ENCODE assay signal across 19 cellular contexts in genomic region chr9:70452365-70452764, GRCh38. TPM values are rescaled to one million over a fixed set of nuclear protein-coding genes. Genes with fewer than 3 reads are reported as not detected.
DNase-seq lines count a peak whose midpoint lies in the region; ATAC-seq and TF ChIP-seq lines count a peak whose summit lies in the region.
"Had no signal": no experiment of that assay in that cellular context is flagged by ENCODE, and none has a peak within 500 bp of the region (broad histone marks: within the 10 kb centered on the region; RNA-seq: fewer than 3 reads in every experiment).

No MANE protein-coding gene starts in this region.

- ATAC-seq in left ventricle myocardium superior, result peak; percentile 66
- ATAC-seq in gastrocnemius medialis, result peak; percentile 81 to 93
- ATAC-seq: CD8-positive, alpha-beta T cell; GM12878 had no signal

- no peak for TF ChIP-seq CTCF in right atrium auricular region (IDR thresholded peaks at IDR 0.05)
- no peak for TF ChIP-seq CTCF in gastrocnemius medialis (IDR thresholded peaks at IDR 0.05 in 4 of 5, conservative IDR thresholded peaks at IDR 0.05 in 1 of 5)

- H3K9me3 ChIP-seq in right atrium auricular region (no peaks in the 10 kb centered on the region), gastrocnemius medialis (no peaks in the 10 kb centered on the region)
- H3K9me3 ChIP-seq: BLaER1, Caco-2 had no signal

- no peaks in the 10 kb centered on the region for H3K27me3 ChIP-seq in right atrium auricular region
- H3K27me3 ChIP-seq in gastrocnemius medialis, result no peaks in the 10 kb centered on the region
- H3K27me3 ChIP-seq: BLaER1 had no signal

- peaks cover 0 to 10% of the 10 kb centered on the region in 2 donors for H3K4me1 ChIP-seq in right atrium auricular region
- H3K4me1 ChIP-seq in gastrocnemius medialis, result peaks cover 0 to 20% of the 10 kb centered on the region in 2 donors
- H3K4me1 ChIP-seq: BLaER1, Caco-2 had no signal

- in situ Hi-C loops in gastrocnemius medialis (cut with MboI; ENCODE audit: low sequenced_read_pairs in 4 of 4), result no loop called here

- no peaks in the 10 kb centered on the region for H3K36me3 ChIP-seq in right atrium auricular region
- no peaks in the 10 kb centered on the region for H3K36me3 ChIP-seq in gastrocnemius medialis
- H3K36me3 ChIP-seq: BLaER1 had no signal

- H3K27ac ChIP-seq in right atrium auricular region (no peak overlapping the region), gastrocnemius medialis (peak overlapping the region; percentile 46 to 71 (median 68))
- H3K27ac ChIP-seq: 22Rv1, BLaER1, C4-2B, GM23248 had no signal

- H3K4me3 ChIP-seq in right atrium auricular region (no peak overlapping the region), gastrocnemius medialis (no peak overlapping the region)
- H3K4me3 ChIP-seq: BLaER1, GM12878, GM23248 had no signal

- peak; percentile 1 for DNase-seq in NCI-H2227 (lab: John Stamatoyannopoulos, UW; ENCODE audit: unreplicated experiment)
- DNase-seq in NCI-H2227 treated with DMSO at 0.1 percent for 48 hours (lab: John Stamatoyannopoulos, UW), result no peak
- DNase-seq in left ventricle myocardium superior, result no peak
- DNase-seq in right atrium auricular region (ENCODE audit: low spot score), result no peak
- peak; percentile 59 to 79 for DNase-seq in gastrocnemius medialis
- no peak for DNase-seq in DMS79 treated with DMSO at 0.1 percent for 48 hours (lab: John Stamatoyannopoulos, UW)
- DNase-seq: Caco-2; CD4-positive, CD25-positive, alpha-beta regulatory T cell; CD8-positive, alpha-beta T cell; DMS153; EL; GDM1; GM23248; H7; HCEC 1CT had no signal

- TF ChIP-seq POLR2A in gastrocnemius medialis (IDR thresholded peaks at IDR 0.05), result no peak

- intact Hi-C loops in left ventricle myocardium superior (cut with micrococcal nuclease) (no loop called here), gastrocnemius medialis (cut with DNase I; ENCODE audit: low total_unique reads) (no loop called here)

RNA-seq across cellular contexts. Expression of gene KLF9, which starts 37.9 kb away (rescaled TPM):
- 54.9 TPM for total RNA-seq in left ventricle myocardium superior
- 10 to 100 TPM; 74.1 to 76.7 TPM for total RNA-seq in right atrium auricular region
- 100 to 1,000 TPM; 122 to 174 (median 169) TPM for total RNA-seq in gastrocnemius medialis

Comparison
In these comparisons a context has a peak if more than half of its experiments do, and no peak if none do; other contexts are left out.
1. DNase-seq: peak in NCI-H2227 (single experiment) and gastrocnemius medialis (2 of 2); none in NCI-H2227 treated with DMSO at 0.1 percent for 48 hours (single experiment), left ventricle myocardium superior (single experiment), right atrium auricular region (single experiment) and DMS79 treated with DMSO at 0.1 percent for 48 hours (single experiment).
2. H3K27ac ChIP-seq: peak in gastrocnemius medialis (4 of 4); none in right atrium auricular region (0 of 2).